ENCODE assay signal across 8 cellular contexts in the genomic region with DNA sequence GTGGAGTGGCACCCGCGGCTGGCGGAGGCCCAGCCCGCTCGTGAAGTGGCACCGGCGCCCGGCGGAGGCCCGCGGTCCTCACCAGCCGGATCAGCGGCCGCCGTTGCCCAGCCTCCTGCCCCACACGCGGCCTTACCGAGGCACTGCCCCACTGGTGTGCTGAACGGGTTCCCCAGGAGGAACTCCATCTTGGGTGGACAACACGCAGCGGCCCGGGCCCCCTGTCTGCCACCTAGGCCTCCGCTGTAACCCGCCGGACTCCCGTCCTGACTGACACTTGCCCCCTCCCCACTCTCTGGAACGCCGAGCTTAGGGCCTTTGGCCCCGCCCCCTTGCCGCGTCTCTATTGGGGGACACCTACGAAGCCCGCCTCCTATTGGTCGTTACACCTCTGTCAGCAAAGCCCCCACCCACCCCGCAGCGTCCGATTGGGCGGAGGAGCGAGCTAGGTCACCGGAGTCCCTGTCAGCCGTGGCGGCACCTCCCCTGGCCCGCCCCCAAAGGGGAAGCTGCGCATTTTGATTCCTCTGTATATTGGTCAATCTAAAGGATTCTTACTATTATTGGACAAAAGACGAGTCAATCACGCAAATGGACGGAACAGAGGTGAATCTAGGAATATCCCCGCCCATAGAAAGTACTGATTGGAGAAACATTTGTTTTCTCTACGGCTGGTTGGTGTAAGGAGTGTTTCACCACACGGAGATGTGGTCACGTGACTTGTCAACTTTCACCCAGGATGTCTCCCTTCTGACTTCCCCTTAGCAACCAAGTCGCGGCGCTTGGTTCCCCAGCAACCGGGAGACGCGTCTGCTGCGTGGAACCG. TPM values are rescaled to one million over a fixed set of nuclear protein-coding genes. Genes with fewer than 3 reads are reported as not detected.
DNase-seq lines count a peak whose midpoint lies in the region; ATAC-seq, FAIRE-seq and TF ChIP-seq lines count a peak whose summit lies in the region.

A gene with protein sequence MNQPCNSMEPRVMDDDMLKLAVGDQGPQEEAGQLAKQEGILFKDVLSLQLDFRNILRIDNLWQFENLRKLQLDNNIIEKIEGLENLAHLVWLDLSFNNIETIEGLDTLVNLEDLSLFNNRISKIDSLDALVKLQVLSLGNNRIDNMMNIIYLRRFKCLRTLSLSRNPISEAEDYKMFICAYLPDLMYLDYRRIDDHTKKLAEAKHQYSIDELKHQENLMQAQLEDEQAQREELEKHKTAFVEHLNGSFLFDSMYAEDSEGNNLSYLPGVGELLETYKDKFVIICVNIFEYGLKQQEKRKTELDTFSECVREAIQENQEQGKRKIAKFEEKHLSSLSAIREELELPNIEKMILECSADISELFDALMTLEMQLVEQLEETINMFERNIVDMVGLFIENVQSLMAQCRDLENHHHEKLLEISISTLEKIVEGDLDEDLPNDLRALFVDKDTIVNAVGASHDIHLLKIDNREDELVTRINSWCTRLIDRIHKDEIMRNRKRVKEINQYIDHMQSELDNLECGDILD (plus strand): TSS at position 737 of the 826 bp plus-strand sequence. CDS start 4,737 bp downstream, outside the sequence.
A gene (minus strand): TSS at position 275 of the 826 bp plus-strand sequence. CDS start 87 bp downstream, at position 188.

- H3K27ac ChIP-seq in caudate nucleus (ENCODE audit: low read depth, low read length), result peak within 1 kb of the TSS; percentile 56
- peak within 1 kb of the TSS; percentile 80 to 96 for H3K27ac ChIP-seq in small intestine (ENCODE audit: low read depth in 1 of 2, low read length in 1 of 2)

- peak within 1 kb of the TSS; percentile 91 for H3K4me3 Mint-ChIP-seq in WTC11

- H3K27me3 Mint-ChIP-seq in WTC11 (ENCODE audit: low read depth), result no peaks in the 10 kb centered on the region; the same call in 1 of the 2 replicates

- peak within 1 kb of the TSS; percentile 90 to 95 for H3K4me3 ChIP-seq in small intestine (ENCODE audit: low read depth in 1 of 2, low read length in 2 of 2)

- H3K27ac Mint-ChIP-seq in WTC11, result no peak within 1 kb of the TSS; the same call in 1 of the 2 replicates

- WGBS in small intestine, 3 donors, result 0 to 1% (median 0%) methylated on average over 53 to 59 of the region's 59 CpGs

- ATAC-seq in HG03175 (IDR thresholded peaks at IDR 0.05; ENCODE audit: unreplicated experiment) (peak; percentile 93), WTC11 (peak; percentile 97)

- H3K9me3 Mint-ChIP-seq in WTC11, result no peaks in the 10 kb centered on the region

- CTCF ChIA-PET in WTC11 (lab: Charles Lee), result interaction anchor here (0.6 to 2.5 kb wide), 22 partner anchors 11 to 476 kb away, joined by 3 to 18 read pairs (median 4); a partner anchor contains a TSS

- no peaks in the 10 kb centered on the region for H3K36me3 Mint-ChIP-seq in WTC11

- no peak for TF ChIP-seq CTCF in WTC11 (IDR thresholded peaks at IDR 0.05)

- no peaks in the 10 kb centered on the region for H3K9me3 ChIP-seq in small intestine (ENCODE audit: control insufficient read depth, low read depth)

- in situ Hi-C loops in GM18951 (cut with MboI; ENCODE audit: low sequenced_read_pairs, unreplicated experiment), result no loop called here

- POLR2A ChIA-PET in WTC11 (lab: Charles Lee), result interaction anchor here (0.5 to 1.4 kb wide), 3 partner anchors 12 to 136 kb away, joined by 3 to 4 read pairs (median 3); no protein-coding TSS in a partner anchor

- FAIRE-seq in small intestine (lab: Jason Lieb, UNC), result peak; percentile 98

- 0 out of 2 replicates have a peak, but pooled peaks cover 6% of the 10 kb centered on the region for H3K4me1 Mint-ChIP-seq in WTC11

- H3K4me1 ChIP-seq in small intestine (ENCODE audit: control insufficient read depth in 2 of 2, insufficient read depth in 1 of 2, low read depth in 1 of 2, low read length in 1 of 2), result peaks cover 5 to 14% of the 10 kb centered on the region in 2 donors

- no peaks in the 10 kb centered on the region for H3K36me3 ChIP-seq in small intestine (ENCODE audit: control insufficient read depth in 2 of 2, insufficient read depth in 2 of 2, low read length in 2 of 2)

- TF ChIP-seq POLR2A in GM18951 (IDR thresholded peaks at IDR 0.05; ENCODE audit: extremely low read depth, insufficient read depth, insufficient read length), result peak; percentile 68

- H3K27me3 ChIP-seq in small intestine (ENCODE audit: control insufficient read depth in 2 of 2, insufficient read depth in 2 of 2, low read length in 2 of 2), result no peaks in the 10 kb centered on the region

- DNase-seq in AG08396 (ENCODE audit: low spot score) (peak; percentile 99), NCI-H2227 treated with DMSO at 0.1 percent for 48 hours (lab: John Stamatoyannopoulos, UW) (peak; percentile 100), WTC11 (ENCODE audit: low spot score) (peak; percentile 100), caudate nucleus (lab: John Stamatoyannopoulos, UW) (peak; percentile 96 to 100 (median 100)), iPS-NIHi7 (ENCODE audit: extremely low spot score) (peak; percentile 100), small intestine (peak; percentile 100)

TF ChIP-seq in WTC11, 78 proteins besides CTCF, POLR2A, EP300 and RAD21 (continues in another document):
- TF ChIP-seq FOXK1 (CRISPR knock-in tag; IDR thresholded peaks at IDR 0.05), result peak; percentile 85
- TF ChIP-seq MYBL2 (CRISPR knock-in tag; IDR thresholded peaks at IDR 0.05), result no peak
- TF ChIP-seq MXD4 (CRISPR knock-in tag; IDR thresholded peaks at IDR 0.05; ENCODE audit: borderline replicate concordance), result no peak
- TF ChIP-seq, protein P1, sequence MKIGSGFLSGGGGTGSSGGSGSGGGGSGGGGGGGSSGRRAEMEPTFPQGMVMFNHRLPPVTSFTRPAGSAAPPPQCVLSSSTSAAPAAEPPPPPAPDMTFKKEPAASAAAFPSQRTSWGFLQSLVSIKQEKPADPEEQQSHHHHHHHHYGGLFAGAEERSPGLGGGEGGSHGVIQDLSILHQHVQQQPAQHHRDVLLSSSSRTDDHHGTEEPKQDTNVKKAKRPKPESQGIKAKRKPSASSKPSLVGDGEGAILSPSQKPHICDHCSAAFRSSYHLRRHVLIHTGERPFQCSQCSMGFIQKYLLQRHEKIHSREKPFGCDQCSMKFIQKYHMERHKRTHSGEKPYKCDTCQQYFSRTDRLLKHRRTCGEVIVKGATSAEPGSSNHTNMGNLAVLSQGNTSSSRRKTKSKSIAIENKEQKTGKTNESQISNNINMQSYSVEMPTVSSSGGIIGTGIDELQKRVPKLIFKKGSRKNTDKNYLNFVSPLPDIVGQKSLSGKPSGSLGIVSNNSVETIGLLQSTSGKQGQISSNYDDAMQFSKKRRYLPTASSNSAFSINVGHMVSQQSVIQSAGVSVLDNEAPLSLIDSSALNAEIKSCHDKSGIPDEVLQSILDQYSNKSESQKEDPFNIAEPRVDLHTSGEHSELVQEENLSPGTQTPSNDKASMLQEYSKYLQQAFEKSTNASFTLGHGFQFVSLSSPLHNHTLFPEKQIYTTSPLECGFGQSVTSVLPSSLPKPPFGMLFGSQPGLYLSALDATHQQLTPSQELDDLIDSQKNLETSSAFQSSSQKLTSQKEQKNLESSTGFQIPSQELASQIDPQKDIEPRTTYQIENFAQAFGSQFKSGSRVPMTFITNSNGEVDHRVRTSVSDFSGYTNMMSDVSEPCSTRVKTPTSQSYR (CRISPR knock-in tag; IDR thresholded peaks at IDR 0.05), result no peak
- TF ChIP-seq, protein P2, sequence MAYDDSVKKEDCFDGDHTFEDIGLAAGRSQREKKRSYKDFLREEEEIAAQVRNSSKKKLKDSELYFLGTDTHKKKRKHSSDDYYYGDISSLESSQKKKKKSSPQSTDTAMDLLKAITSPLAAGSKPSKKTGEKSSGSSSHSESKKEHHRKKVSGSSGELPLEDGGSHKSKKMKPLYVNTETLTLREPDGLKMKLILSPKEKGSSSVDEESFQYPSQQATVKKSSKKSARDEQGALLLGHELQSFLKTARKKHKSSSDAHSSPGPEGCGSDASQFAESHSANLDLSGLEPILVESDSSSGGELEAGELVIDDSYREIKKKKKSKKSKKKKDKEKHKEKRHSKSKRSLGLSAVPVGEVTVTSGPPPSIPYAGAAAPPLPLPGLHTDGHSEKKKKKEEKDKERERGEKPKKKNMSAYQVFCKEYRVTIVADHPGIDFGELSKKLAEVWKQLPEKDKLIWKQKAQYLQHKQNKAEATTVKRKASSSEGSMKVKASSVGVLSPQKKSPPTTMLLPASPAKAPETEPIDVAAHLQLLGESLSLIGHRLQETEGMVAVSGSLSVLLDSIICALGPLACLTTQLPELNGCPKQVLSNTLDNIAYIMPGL (CRISPR knock-in tag; IDR thresholded peaks at IDR 0.05), result peak; percentile 49; the same call in 1 of the 2 replicates
- TF ChIP-seq OVOL2 (CRISPR knock-in tag; IDR thresholded peaks at IDR 0.05; ENCODE audit: borderline replicate concordance), result no peak
- TF ChIP-seq TEAD1 (CRISPR knock-in tag; IDR thresholded peaks at IDR 0.05), result no peak
- TF ChIP-seq NFYB (CRISPR knock-in tag; conservative IDR thresholded peaks at IDR 0.05; ENCODE audit: low read depth), result peak; percentile 97
- TF ChIP-seq, protein P3, sequence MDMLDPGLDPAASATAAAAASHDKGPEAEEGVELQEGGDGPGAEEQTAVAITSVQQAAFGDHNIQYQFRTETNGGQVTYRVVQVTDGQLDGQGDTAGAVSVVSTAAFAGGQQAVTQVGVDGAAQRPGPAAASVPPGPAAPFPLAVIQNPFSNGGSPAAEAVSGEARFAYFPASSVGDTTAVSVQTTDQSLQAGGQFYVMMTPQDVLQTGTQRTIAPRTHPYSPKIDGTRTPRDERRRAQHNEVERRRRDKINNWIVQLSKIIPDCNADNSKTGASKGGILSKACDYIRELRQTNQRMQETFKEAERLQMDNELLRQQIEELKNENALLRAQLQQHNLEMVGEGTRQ (CRISPR knock-in tag; IDR thresholded peaks at IDR 0.05), result peak; percentile 94
- no peak for TF ChIP-seq ELF4 (CRISPR knock-in tag; IDR thresholded peaks at IDR 0.05; ENCODE audit: low read depth)
- TF ChIP-seq, protein P4, sequence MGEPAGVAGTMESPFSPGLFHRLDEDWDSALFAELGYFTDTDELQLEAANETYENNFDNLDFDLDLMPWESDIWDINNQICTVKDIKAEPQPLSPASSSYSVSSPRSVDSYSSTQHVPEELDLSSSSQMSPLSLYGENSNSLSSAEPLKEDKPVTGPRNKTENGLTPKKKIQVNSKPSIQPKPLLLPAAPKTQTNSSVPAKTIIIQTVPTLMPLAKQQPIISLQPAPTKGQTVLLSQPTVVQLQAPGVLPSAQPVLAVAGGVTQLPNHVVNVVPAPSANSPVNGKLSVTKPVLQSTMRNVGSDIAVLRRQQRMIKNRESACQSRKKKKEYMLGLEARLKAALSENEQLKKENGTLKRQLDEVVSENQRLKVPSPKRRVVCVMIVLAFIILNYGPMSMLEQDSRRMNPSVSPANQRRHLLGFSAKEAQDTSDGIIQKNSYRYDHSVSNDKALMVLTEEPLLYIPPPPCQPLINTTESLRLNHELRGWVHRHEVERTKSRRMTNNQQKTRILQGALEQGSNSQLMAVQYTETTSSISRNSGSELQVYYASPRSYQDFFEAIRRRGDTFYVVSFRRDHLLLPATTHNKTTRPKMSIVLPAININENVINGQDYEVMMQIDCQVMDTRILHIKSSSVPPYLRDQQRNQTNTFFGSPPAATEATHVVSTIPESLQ (CRISPR knock-in tag; IDR thresholded peaks at IDR 0.05), result no peak

RNA-seq across cellular contexts. Expression of the first gene that starts in this region (rescaled TPM):
- total RNA-seq in WTC11 (2021), result 0.34 to 0.48 TPM (median 0.42 TPM) in 3 replicates
- polyA plus RNA-seq in small intestine, result under 1 TPM in 2 of 3 donors, not detected in 1; 0.54 to 0.85 TPM

RNA-seq across cellular contexts. Expression of the second gene that starts in this region (rescaled TPM):
- total RNA-seq in WTC11 (2021), result 5.2 to 6.7 TPM (median 6.4 TPM) in 3 replicates
- polyA plus RNA-seq in small intestine, result 10 to 100 TPM; 14.3 to 26.6 (median 25.4) TPM

Comparison
In these comparisons a context has a peak if more than half of its experiments do, and no peak if none do; other contexts are left out.
1. Peak in every context shown above with its lines: DNase-seq, ATAC-seq, H3K4me3 ChIP-seq and H3K27ac ChIP-seq.